Comparison of ENCODE assay signal across 7 cellular contexts in the genomic region with DNA sequence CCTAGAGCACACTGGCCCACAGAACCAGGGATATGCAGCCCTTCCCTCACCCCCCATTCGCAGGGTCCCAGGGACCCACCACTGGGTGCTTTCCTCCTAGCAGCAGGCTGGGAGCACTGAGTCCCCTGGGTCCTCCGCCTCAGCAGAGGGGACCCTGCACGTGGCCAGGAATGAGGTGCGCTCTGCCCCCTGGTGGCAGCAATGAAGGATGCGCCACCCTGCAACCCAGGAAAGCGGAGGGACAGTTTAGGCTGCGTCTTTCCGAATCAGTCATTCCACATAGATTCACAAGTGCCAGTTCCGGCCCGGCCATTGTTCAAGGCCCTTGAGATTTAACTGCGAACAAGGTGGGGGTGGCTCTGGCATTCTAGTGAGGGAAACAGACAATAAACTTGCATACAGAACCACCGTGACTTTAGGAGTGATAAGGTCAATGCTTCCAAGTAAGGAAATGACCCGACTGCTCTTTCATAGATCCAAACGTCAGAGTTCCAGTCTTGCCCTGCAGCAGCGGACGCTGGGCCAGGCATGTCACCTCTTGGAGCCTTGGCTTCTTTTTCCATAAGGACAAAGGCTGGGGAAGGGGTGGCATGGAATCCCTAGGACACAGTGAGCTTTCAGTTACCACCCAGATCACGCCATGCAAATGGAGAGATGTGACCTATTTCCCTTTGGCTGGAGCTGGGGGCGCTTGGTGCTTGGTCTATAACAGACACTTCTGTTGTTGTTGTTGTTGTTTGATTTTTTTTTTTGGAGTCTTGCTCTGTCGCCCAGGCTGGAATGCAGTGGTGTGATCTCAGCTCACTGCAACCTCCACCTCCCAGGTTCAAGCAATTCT. TPM values are rescaled to one million over a fixed set of nuclear protein-coding genes. Genes with fewer than 3 reads are reported as not detected.
DNase-seq lines count a peak whose midpoint lies in the region; ATAC-seq and TF ChIP-seq lines count a peak whose summit lies in the region.

No MANE protein-coding gene starts in this region.

- H3K27me3 ChIP-seq in Peyer's patch: no peaks in the 10 kb centered on the region

- H3K36me3 ChIP-seq in Peyer's patch: peaks cover 0 to 19% (median 0%) of the 10 kb centered on the region in 3 donors

- DNase-seq in GM13976 (ENCODE audit: low spot score) (peak; percentile 89), Peyer's patch (peak; percentile 72 to 92 (median 87)), activated T-helper 1 cell treated with Interleukin-2 at 50 U/mL for 16 hours (ENCODE audit: low read depth) (peak; percentile 67), fibroblast of peridontal ligament (ENCODE audit: extremely low read depth) (peak; percentile 69), neural crest cell (ENCODE audit: low read depth, low spot score) (peak; percentile 80)
- DNase-seq in stimulated activated naive CD8-positive, alpha-beta T cell treated with anti-CD3 and anti-CD28 coated beads, Interleukin-15, amount 100 ng/mL, for 72 hours: peak; percentile 82 to 90

- in situ Hi-C loops in GM13976 (cut with MboI; ENCODE audit: low sequenced_read_pairs, unreplicated experiment): no loop called here

- no peaks in the 10 kb centered on the region for H3K27me3 Mint-ChIP-seq in neural crest cell (ENCODE audit: low read depth)
- no peaks in the 10 kb centered on the region for H3K27me3 Mint-ChIP-seq in stimulated activated naive CD8-positive, alpha-beta T cell treated with anti-CD3 and anti-CD28 coated beads, Interleukin-15, amount 100 ng/mL, for 72 hours

- H3K4me3 ChIP-seq in Peyer's patch: peak overlapping the region in 1 of 4 donors; percentile 14

- TF ChIP-seq EP300 in Ishikawa (IDR thresholded peaks at IDR 0.05; ENCODE audit: borderline replicate concordance): no peak

- ATAC-seq in stimulated activated naive CD8-positive, alpha-beta T cell treated with anti-CD3 and anti-CD28 coated beads, Interleukin-15, amount 100 ng/mL, for 72 hours: peak; percentile 87

- H3K9me3 ChIP-seq in Peyer's patch: no peaks in the 10 kb centered on the region

- no peak for TF ChIP-seq POLR2A in Peyer's patch (IDR thresholded peaks at IDR 0.05)

- peaks cover 2% of the 10 kb centered on the region for H3K9me3 Mint-ChIP-seq in neural crest cell
- H3K9me3 Mint-ChIP-seq in stimulated activated naive CD8-positive, alpha-beta T cell treated with anti-CD3 and anti-CD28 coated beads, Interleukin-15, amount 100 ng/mL, for 72 hours: peaks cover 0 to 3% of the 10 kb centered on the region in 2 donors

- peak; percentile 95 for TF ChIP-seq CTCF in GM13976 (IDR thresholded peaks at IDR 0.05; ENCODE audit: borderline replicate concordance, control extremely low read depth, extremely low read depth, insufficient read depth, missing control alignments)
- peak; percentile 91 to 98 (median 96) for TF ChIP-seq CTCF in Peyer's patch (IDR thresholded peaks at IDR 0.05)
- TF ChIP-seq CTCF in neural crest cell (conservative IDR thresholded peaks at IDR 0.05): peak; percentile 96

- H3K4me1 ChIP-seq in Peyer's patch: peaks cover 0 to 27% (median 2%) of the 10 kb centered on the region in 4 donors

- peaks cover 35% of the 10 kb centered on the region for H3K4me1 Mint-ChIP-seq in neural crest cell
- H3K4me1 Mint-ChIP-seq in stimulated activated naive CD8-positive, alpha-beta T cell treated with anti-CD3 and anti-CD28 coated beads, Interleukin-15, amount 100 ng/mL, for 72 hours: peaks cover 56% of the 10 kb centered on the region

- H3K4me3 Mint-ChIP-seq in neural crest cell: peak overlapping the region; percentile 68
- H3K4me3 Mint-ChIP-seq in stimulated activated naive CD8-positive, alpha-beta T cell treated with anti-CD3 and anti-CD28 coated beads, Interleukin-15, amount 100 ng/mL, for 72 hours: peak overlapping the region; percentile 58 to 63

- H3K27ac Mint-ChIP-seq in neural crest cell (ENCODE audit: unreplicated experiment): no peak overlapping the region
- H3K27ac Mint-ChIP-seq in stimulated activated naive CD8-positive, alpha-beta T cell treated with anti-CD3 and anti-CD28 coated beads, Interleukin-15, amount 100 ng/mL, for 72 hours: peak overlapping the region; percentile 22 to 69

- peak overlapping the region in 3 of 4 donors; percentile 14 to 59 (median 46) for H3K27ac ChIP-seq in Peyer's patch

- no peaks in the 10 kb centered on the region for H3K36me3 Mint-ChIP-seq in neural crest cell (ENCODE audit: low read depth)

- peak; percentile 84 for TF ChIP-seq RAD21 in Ishikawa (IDR thresholded peaks at IDR 0.05; ENCODE audit: low read depth)

TF ChIP-seq in Ishikawa, 13 proteins besides CTCF, POLR2A, EP300 and RAD21:
- TF ChIP-seq USF1 (IDR thresholded peaks at IDR 0.05) (peak; percentile 88), CREB1 (IDR thresholded peaks at IDR 0.05; ENCODE audit: low read depth) (no peak), CEBPB (IDR thresholded peaks at IDR 0.05) (no peak), ZBTB7A (IDR thresholded peaks at IDR 0.05; ENCODE audit: low read depth) (peak; percentile 90), NFIC (IDR thresholded peaks at IDR 0.05) (no peak), TCF12 (IDR thresholded peaks at IDR 0.05; ENCODE audit: low read depth) (no peak), MAX (IDR thresholded peaks at IDR 0.05) (peak; percentile 97), TEAD4 (IDR thresholded peaks at IDR 0.05) (peak; percentile 94), YY1 (IDR thresholded peaks at IDR 0.05; ENCODE audit: low read depth) (no peak), TAF1 (IDR thresholded peaks at IDR 0.05; ENCODE audit: low read depth) (no peak)
TF ChIP-seq in Ishikawa: peak in this region for 4.

RNA-seq across cellular contexts. Expression of gene RIN1, which starts 7.7 kb away (rescaled TPM):
- total RNA-seq in Peyer's patch: 10 to 100 TPM in 2 of 4 donors, 1 to 10 TPM in 2; 4.1 to 18.9 (median 10.8) TPM
- 3.7 and 4.3 TPM in 2 replicates for total RNA-seq in neural crest cell

RNA-seq across cellular contexts. Expression of gene CD248, which starts 11.7 kb away (rescaled TPM):
- total RNA-seq in Peyer's patch (10 to 100 TPM in 3 of 4 donors, 1 to 10 TPM in 1; 2.9 to 44.6 (median 12.0) TPM), neural crest cell (4.2 and 4.8 TPM in 2 replicates)

RNA-seq across cellular contexts. Expression of gene BRMS1, which starts 16.4 kb away (rescaled TPM):
- total RNA-seq in Peyer's patch (10 to 100 TPM; 36.9 to 63.5 (median 50.3) TPM), neural crest cell (40.2 and 49.0 TPM in 2 replicates)

RNA-seq across cellular contexts. Expression of gene B4GAT1, which starts 18.9 kb away (rescaled TPM):
- 10 to 100 TPM in 3 of 4 donors, 1 to 10 TPM in 1; 1.7 to 21.9 (median 18.8) TPM for total RNA-seq in Peyer's patch
- 43.3 and 43.8 TPM in 2 replicates for total RNA-seq in neural crest cell

RNA-seq across cellular contexts. Expression of gene TMEM151A, which starts 36.8 kb away (rescaled TPM):
- under 1 TPM in 2 of 4 donors, not detected in 2; 0.27 to 0.35 TPM for total RNA-seq in Peyer's patch
- 0.57 and 1.0 TPM in 2 replicates for total RNA-seq in neural crest cell
